ENCODE assay signal across 8 cellular contexts in genomic region chr2:180125245-180125962, GRCh38.
DNase-seq lines count a peak whose midpoint lies in the region; ATAC-seq and TF ChIP-seq lines count a peak whose summit lies in the region.

No MANE protein-coding gene starts in this region.

- H3K27me3 ChIP-seq in Caco-2 (replicated peaks; ENCODE audit: control insufficient read depth, insufficient read depth, low read length) (no peaks in the 10 kb centered on the region), esophagus muscularis mucosa (no peaks in the 10 kb centered on the region)

- no peak for TF ChIP-seq EP300 in esophagus muscularis mucosa (IDR thresholded peaks at IDR 0.05)

- H3K4me3 ChIP-seq in Caco-2 (ENCODE audit: low read depth, low read length) (no peak overlapping the region), esophagus muscularis mucosa (no peak overlapping the region)

- POLR2A ChIA-PET in Caco-2 (lab: Charles Lee) = no interaction called here

- TF ChIP-seq CTCF in Caco-2 (IDR thresholded peaks at IDR 0.05; ENCODE audit: insufficient read depth in 1 of 2, low read depth in 1 of 2, low read length in 1 of 2, severe bottlenecking in 1 of 2, unreplicated experiment in 1 of 2) (peak; percentile 45 to 76), esophagus muscularis mucosa (IDR thresholded peaks at IDR 0.05) (peak; percentile 53 to 65 (median 57))

- no peaks in the 10 kb centered on the region for H3K4me1 ChIP-seq in Caco-2
- H3K4me1 ChIP-seq in esophagus muscularis mucosa = peaks cover 0 to 16% (median 11%) of the 10 kb centered on the region in 4 donors

- H3K9me3 Mint-ChIP-seq in Caco-2 (ENCODE audit: unreplicated experiment) (no peaks in the 10 kb centered on the region), naive B cell (no peaks in the 10 kb centered on the region)

- DNase-seq in Caco-2 = peak; percentile 65 to 72
- peak; percentile 82 for DNase-seq in HT-29 (ENCODE audit: low spot score)
- DNase-seq in NOMO-1 treated with DMSO at 0.1 percent for 48 hours (lab: John Stamatoyannopoulos, UW; ENCODE audit: unreplicated experiment) = peak; percentile 91
- DNase-seq in activated T-cell treated with anti-CD3 and anti-CD28 coated beads for 1 hour (ENCODE audit: low read depth) = peak; percentile 11
- no peak for DNase-seq in esophagus muscularis mucosa (ENCODE audit: extremely low spot score)
- DNase-seq in naive B cell = peak; percentile 15
- peak; percentile 97 for DNase-seq in stromal cell of bone marrow (ENCODE audit: low read depth)

- H3K27ac Mint-ChIP-seq in Caco-2 (ENCODE audit: unreplicated experiment) = no peak overlapping the region
- H3K27ac Mint-ChIP-seq in naive B cell = no peak overlapping the region

- ATAC-seq in GM21367 (IDR thresholded peaks at IDR 0.05; ENCODE audit: unreplicated experiment) = peak; percentile 90
- ATAC-seq in naive B cell (ENCODE audit: low read depth in 2 of 2) = peak; percentile 73 to 79

- H3K36me3 Mint-ChIP-seq in Caco-2 (ENCODE audit: insufficient read depth, unreplicated experiment) = no peaks in the 10 kb centered on the region
- no peaks in the 10 kb centered on the region for H3K36me3 Mint-ChIP-seq in naive B cell

- 26% methylated on average over 13 of the region's 13 CpGs for WGBS in esophagus muscularis mucosa

- H3K4me1 Mint-ChIP-seq in Caco-2 (ENCODE audit: low read depth, unreplicated experiment) (no peaks in the 10 kb centered on the region), naive B cell (peaks cover 0 to 4% (median 0%) of the 10 kb centered on the region in 3 donors)

- no peak for TF ChIP-seq POLR2A in esophagus muscularis mucosa (IDR thresholded peaks at IDR 0.05; ENCODE audit: low read depth)

- H3K27me3 Mint-ChIP-seq in Caco-2 (ENCODE audit: insufficient read depth, unreplicated experiment) = peaks cover 6% of the 10 kb centered on the region
- H3K27me3 Mint-ChIP-seq in naive B cell = peaks cover 17 to 23% (median 20%) of the 10 kb centered on the region in 3 donors

- CTCF ChIA-PET in Caco-2 (lab: Charles Lee) = interaction anchor here (0.6 to 0.7 kb wide), 5 partner anchors 51 to 933 kb away, joined by 3 to 5 read pairs (median 3); partner anchors contain the start of gene UBE2E3

- no peak overlapping the region for H3K27ac ChIP-seq in esophagus muscularis mucosa (replicated peaks in 1 of 4)

- intact Hi-C loops in Caco-2 (cut with micrococcal nuclease; ENCODE audit: unreplicated experiment) = loop anchor here (1.0 to 10.0 kb wide), 5 partner anchors 117 to 1589 kb away; no protein-coding TSS in a partner anchor
- intact Hi-C loops in esophagus muscularis mucosa (cut with DNase I) = loop anchor here (10.0 kb wide), 1 partner anchor 949 kb away; no protein-coding TSS in a partner anchor

- no peak overlapping the region for H3K4me3 Mint-ChIP-seq in Caco-2 (ENCODE audit: unreplicated experiment)
- no peak overlapping the region for H3K4me3 Mint-ChIP-seq in naive B cell

- BruUV-seq in Caco-2 (replicated peaks; lab: Mats Ljungman, UMichigan) = no TSS peak

- H3K36me3 ChIP-seq in Caco-2 (ENCODE audit: control insufficient read depth, insufficient read depth, low read length) = no peaks in the 10 kb centered on the region
- no peaks in the 10 kb centered on the region for H3K36me3 ChIP-seq in esophagus muscularis mucosa

- no peaks in the 10 kb centered on the region for H3K9me3 ChIP-seq in Caco-2
- H3K9me3 ChIP-seq in esophagus muscularis mucosa = no peaks in the 10 kb centered on the region
